ENCODE assay signal across 13 cellular contexts in the genomic region with DNA sequence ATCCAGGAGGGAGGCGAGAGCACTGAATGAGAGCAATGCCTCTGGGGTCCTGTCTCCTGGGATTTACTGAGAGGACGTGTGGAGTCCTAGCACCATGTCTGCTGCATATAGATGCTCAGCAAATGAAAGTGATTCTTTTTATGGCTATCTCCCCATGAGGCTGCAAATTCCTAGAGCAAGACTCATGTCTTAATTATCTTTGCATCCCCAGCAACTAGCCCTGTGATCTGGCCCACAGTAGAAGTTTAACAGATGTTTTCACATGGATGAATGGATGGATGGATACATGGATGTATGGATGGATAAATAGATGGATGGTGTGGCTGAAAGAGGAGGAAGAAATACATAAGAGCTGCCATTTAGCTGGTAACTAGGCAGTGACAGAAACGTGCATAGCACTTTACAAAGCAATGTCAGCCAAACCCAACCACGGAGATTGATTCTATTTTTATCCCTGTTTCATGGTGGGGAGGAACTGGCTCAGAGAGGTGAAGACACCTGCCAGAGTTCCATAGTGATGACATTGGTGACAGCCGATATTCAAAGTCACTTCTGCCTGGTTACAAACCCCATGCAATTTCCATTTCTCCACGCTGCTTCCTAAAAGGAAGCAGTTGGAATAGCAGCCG. TPM values are rescaled to one million over a fixed set of nuclear protein-coding genes. Genes with fewer than 3 reads are reported as not detected.
A peak's percentile ranks its signal among the peaks of the same experiment; 100 is the strongest.
DNase-seq lines count a peak whose midpoint lies in the region; ATAC-seq and TF ChIP-seq lines count a peak whose summit lies in the region.
"Had no signal": no experiment of that assay in that cellular context is flagged by ENCODE, and none has a peak within 500 bp of the region (broad histone marks: within the 10 kb centered on the region; RNA-seq: fewer than 3 reads in every experiment).

No MANE protein-coding gene starts in this region.

- in situ Hi-C loops in transverse colon (cut with MboI; ENCODE audit: low pct_ligation_motif_present in 1 of 4, low pct_unique_long_range_greater_than_20kb in 1 of 4, low sequenced_read_pairs in 3 of 4) = loop anchor here in 3 of 4 donors (5.0 to 25.0 kb wide), 5 partner anchors 226 to 518 kb away; partner anchors contain the start of genes WNT4 (in 2 of the 3) and C1QC (in 1 of the 3)

- H3K4me1 Mint-ChIP-seq in nephron (peaks cover 32% of the 10 kb centered on the region), nephron progenitor cell (peaks cover 27% of the 10 kb centered on the region)
- no peaks in the 10 kb centered on the region for H3K4me1 Mint-ChIP-seq in activated T-helper 1 cell treated with anti-CD3 and anti-CD28 coated beads, Interleukin-12 subunit alpha, Interleukin-12 subunit beta, Interleukin-2, Interleukin-4 antibody, amounts not matched to agents 30 ng/mL and 10 ng/mL and 1 ng/mL, durations not matched to agents 14 hours and 24 hours and 36 hours (ENCODE audit: low read depth)

- no peaks in the 10 kb centered on the region for H3K36me3 ChIP-seq in transverse colon

- intact Hi-C loops in activated T-helper 1 cell treated with anti-CD3 and anti-CD28 coated beads, Interleukin-12 subunit alpha, Interleukin-12 subunit beta, Interleukin-2, Interleukin-4 antibody, amounts not matched to agents 30 ng/mL and 10 ng/mL and 1 ng/mL, durations not matched to agents 14 hours and 24 hours and 36 hours (cut with micrococcal nuclease) = no loop called here
- intact Hi-C loops in transverse colon (cut with DNase I; ENCODE audit: low total_unique reads) = no loop called here

- peak; percentile 70 for DNase-seq in EL
- peak; percentile 32 for DNase-seq in NCI-H146 (lab: John Stamatoyannopoulos, UW)
- peak; percentile 24 for DNase-seq in cerebellum (ENCODE audit: low spot score)
- DNase-seq in activated T-helper 1 cell treated with anti-CD3 and anti-CD28 coated beads, Interleukin-12 subunit alpha, Interleukin-12 subunit beta, Interleukin-2, Interleukin-4 antibody, amounts not matched to agents 30 ng/mL and 10 ng/mL and 1 ng/mL, durations not matched to agents 14 hours and 24 hours and 36 hours (ENCODE audit: low spot score) = no peak
- no peak for DNase-seq in omental fat pad (ENCODE audit: low spot score)
- no peak for DNase-seq in transverse colon
- no peak for DNase-seq in nephron progenitor cell
- DNase-seq: activated CD4-positive, alpha-beta T cell treated with anti-CD3 and anti-CD28 coated beads for 1 hour; activated effector memory CD4-positive, alpha-beta T cell treated with Interleukin-2 at 50 U/mL for 16 hours; naive thymus-derived CD8-positive, alpha-beta T cell; NCI-H1092; SIG-M5 had no signal

- H3K9me3 ChIP-seq in transverse colon = no peaks in the 10 kb centered on the region

- H3K9me3 Mint-ChIP-seq in nephron = no peaks in the 10 kb centered on the region
- H3K9me3 Mint-ChIP-seq in activated T-helper 1 cell treated with anti-CD3 and anti-CD28 coated beads, Interleukin-12 subunit alpha, Interleukin-12 subunit beta, Interleukin-2, Interleukin-4 antibody, amounts not matched to agents 30 ng/mL and 10 ng/mL and 1 ng/mL, durations not matched to agents 14 hours and 24 hours and 36 hours = no peaks in the 10 kb centered on the region
- H3K9me3 Mint-ChIP-seq in nephron progenitor cell = no peaks in the 10 kb centered on the region
- H3K9me3 Mint-ChIP-seq: naive thymus-derived CD8-positive, alpha-beta T cell had no signal

- TF ChIP-seq POLR2A in transverse colon (IDR thresholded peaks at IDR 0.05) = no peak

- H3K27ac Mint-ChIP-seq in nephron = peak overlapping the region; percentile 2 to 42 (median 14)
- H3K27ac Mint-ChIP-seq in activated T-helper 1 cell treated with anti-CD3 and anti-CD28 coated beads, Interleukin-12 subunit alpha, Interleukin-12 subunit beta, Interleukin-2, Interleukin-4 antibody, amounts not matched to agents 30 ng/mL and 10 ng/mL and 1 ng/mL, durations not matched to agents 14 hours and 24 hours and 36 hours = no peak overlapping the region
- H3K27ac Mint-ChIP-seq in nephron progenitor cell = no peak overlapping the region
- H3K27ac Mint-ChIP-seq: naive thymus-derived CD8-positive, alpha-beta T cell had no signal

- no peak overlapping the region for H3K4me3 ChIP-seq in transverse colon

- H3K36me3 Mint-ChIP-seq in nephron (ENCODE audit: low read depth) (no peaks in the 10 kb centered on the region), nephron progenitor cell (ENCODE audit: low read depth) (no peaks in the 10 kb centered on the region)
- no peaks in the 10 kb centered on the region for H3K36me3 Mint-ChIP-seq in activated T-helper 1 cell treated with anti-CD3 and anti-CD28 coated beads, Interleukin-12 subunit alpha, Interleukin-12 subunit beta, Interleukin-2, Interleukin-4 antibody, amounts not matched to agents 30 ng/mL and 10 ng/mL and 1 ng/mL, durations not matched to agents 14 hours and 24 hours and 36 hours (ENCODE audit: low read depth)
- H3K36me3 Mint-ChIP-seq: naive thymus-derived CD8-positive, alpha-beta T cell had no signal

- WGBS in transverse colon (ENCODE audit: low coverage in 1 of 2), 2 donors = 29 to 35% methylated on average over 6 to 7 of the region's 7 CpGs

- TF ChIP-seq CTCF in nephron (IDR thresholded peaks at IDR 0.05; ENCODE audit: unreplicated experiment in 3 of 3) = no peak
- no peak for TF ChIP-seq CTCF in omental fat pad (IDR thresholded peaks at IDR 0.05)
- TF ChIP-seq CTCF in transverse colon (IDR thresholded peaks at IDR 0.05) = no peak
- TF ChIP-seq CTCF in nephron progenitor cell (IDR thresholded peaks at IDR 0.05) = no peak

- peaks cover 26% of the 10 kb centered on the region for H3K27me3 ChIP-seq in transverse colon

- H3K4me3 Mint-ChIP-seq in nephron (peak overlapping the region in 1 of 3 experiments; percentile 0), nephron progenitor cell (no peak overlapping the region)
- H3K4me3 Mint-ChIP-seq in activated T-helper 1 cell treated with anti-CD3 and anti-CD28 coated beads, Interleukin-12 subunit alpha, Interleukin-12 subunit beta, Interleukin-2, Interleukin-4 antibody, amounts not matched to agents 30 ng/mL and 10 ng/mL and 1 ng/mL, durations not matched to agents 14 hours and 24 hours and 36 hours = no peak overlapping the region
- H3K4me3 Mint-ChIP-seq: naive thymus-derived CD8-positive, alpha-beta T cell had no signal

- ATAC-seq in omental fat pad (ENCODE audit: low FRiP score) = no peak
- ATAC-seq: naive thymus-derived CD8-positive, alpha-beta T cell had no signal

- H3K27ac ChIP-seq in transverse colon = no peak overlapping the region

- TF ChIP-seq EP300 in transverse colon (IDR thresholded peaks at IDR 0.05; ENCODE audit: low read depth) = no peak

- H3K27me3 Mint-ChIP-seq in nephron (ENCODE audit: low read depth) (peaks cover 23% of the 10 kb centered on the region), nephron progenitor cell (ENCODE audit: low read depth, poor library complexity) (peaks cover 60% of the 10 kb centered on the region)
- H3K27me3 Mint-ChIP-seq in activated T-helper 1 cell treated with anti-CD3 and anti-CD28 coated beads, Interleukin-12 subunit alpha, Interleukin-12 subunit beta, Interleukin-2, Interleukin-4 antibody, amounts not matched to agents 30 ng/mL and 10 ng/mL and 1 ng/mL, durations not matched to agents 14 hours and 24 hours and 36 hours (ENCODE audit: insufficient read depth) = peaks cover 25% of the 10 kb centered on the region

- H3K4me1 ChIP-seq in transverse colon = peaks cover 0 to 13% (median 2%) of the 10 kb centered on the region in 4 donors

RNA-seq across cellular contexts. Expression of gene ZBTB40, which starts 32.7 kb away (rescaled TPM):
- total RNA-seq in cerebellum (14.7 TPM), omental fat pad (10 to 100 TPM; 13.2 to 19.9 (median 17.8) TPM), transverse colon (10 to 100 TPM; 17.7 to 30.3 (median 21.1) TPM)
- total RNA-seq in activated T-helper 1 cell treated with anti-CD3 and anti-CD28 coated beads, Interleukin-12 subunit alpha, Interleukin-12 subunit beta, Interleukin-2, Interleukin-4 antibody, amounts not matched to agents 30 ng/mL and 10 ng/mL and 1 ng/mL, durations not matched to agents 14 hours and 24 hours and 36 hours = 19.5 and 20.0 TPM in 2 replicates

Comparison
In these comparisons a context has a peak if more than half of its experiments do, and no peak if none do; other contexts are left out.
1. DNase-seq: peak in EL (single experiment), NCI-H146 (single experiment) and cerebellum (single experiment); none in activated T-helper 1 cell treated with anti-CD3 and anti-CD28 coated beads, Interleukin-12 subunit alpha, Interleukin-12 subunit beta, Interleukin-2, Interleukin-4 antibody, amounts not matched to agents 30 ng/mL and 10 ng/mL and 1 ng/mL, durations not matched to agents 14 hours and 24 hours and 36 hours (single experiment), omental fat pad (single experiment), transverse colon (single experiment) and nephron progenitor cell (single experiment).
2. H3K27ac Mint-ChIP-seq: peak in nephron (3 of 3); none in activated T-helper 1 cell treated with anti-CD3 and anti-CD28 coated beads, Interleukin-12 subunit alpha, Interleukin-12 subunit beta, Interleukin-2, Interleukin-4 antibody, amounts not matched to agents 30 ng/mL and 10 ng/mL and 1 ng/mL, durations not matched to agents 14 hours and 24 hours and 36 hours (single experiment) and nephron progenitor cell (single experiment).